ENCODE assay signal across 22 cellular contexts in genomic region chr6:36805107-36805797, GRCh38. TPM values are rescaled to one million over a fixed set of nuclear protein-coding genes. Genes with fewer than 3 reads are reported as not detected.
"Had no signal": no experiment of that assay in that cellular context is flagged by ENCODE, and none has a peak within 500 bp of the region (broad histone marks: within the 10 kb centered on the region; RNA-seq: fewer than 3 reads in every experiment).

No MANE protein-coding gene starts in this region.

- H3K36me3 ChIP-seq: adrenal gland, ovary had no signal

- ATAC-seq: activated naive CD4-positive, alpha-beta T cell treated with anti-CD3 and anti-CD28 coated beads, Interleukin-2, amount 50 U/mL, for 72 hours; effector memory CD8-positive, alpha-beta T cell; sciatic nerve; stimulated activated effector memory CD8-positive, alpha-beta T cell treated with anti-CD3 and anti-CD28 coated beads, Interleukin-12 subunit alpha, Interleukin-12 subunit beta, amount 100 ng/mL, for 72 hours had no signal

- DNase-seq: activated CD4-positive, alpha-beta T cell treated with anti-CD3 and anti-CD28 coated beads, Interleukin-2, amount 50 U/mL, for 48 hours; activated gamma-delta T cell treated with Interleukin-2 at 50 U/mL for 16 hours; activated T-cell treated with anti-CD3 and anti-CD28 coated beads for 4 hours; adrenal gland; effector memory CD8-positive, alpha-beta T cell; foreskin fibroblast; islet precursor cell; midbrain; nephron progenitor cell; ovary; stimulated activated CD4-positive, alpha-beta T cell treated with anti-CD3 and anti-CD28 coated beads, Interleukin-4, amount 100 ng/mL, for 1 hour; T-helper 2 cell had no signal

- H3K4me3 Mint-ChIP-seq: activated T-helper 1 cell treated with anti-CD3 and anti-CD28 coated beads, Interleukin-12 subunit alpha, Interleukin-12 subunit beta, Interleukin-2, Interleukin-4 antibody, amounts not matched to agents 30 ng/mL and 10 ng/mL and 1 ng/mL, durations not matched to agents 14 hours and 24 hours and 36 hours; dendritic cell treated with granulocyte-macrophage colony-stimulating factor and Interleukin-4, amounts not matched to agents 40 ng/mL and 50 ng/mL, for 4 days; effector memory CD8-positive, alpha-beta T cell; nephron progenitor cell; stimulated activated effector memory CD8-positive, alpha-beta T cell treated with anti-CD3 and anti-CD28 coated beads, Interleukin-12 subunit alpha, Interleukin-12 subunit beta, amount 100 ng/mL, for 72 hours had no signal

- H3K27me3 ChIP-seq: adrenal gland, hepatocyte, ovary had no signal

- H3K4me1 ChIP-seq: adrenal gland had no signal

- H3K9me3 Mint-ChIP-seq: activated naive CD4-positive, alpha-beta T cell treated with anti-CD3 and anti-CD28 coated beads, Interleukin-2, amount 50 U/mL, for 72 hours; activated T-helper 1 cell treated with anti-CD3 and anti-CD28 coated beads, Interleukin-12 subunit alpha, Interleukin-12 subunit beta, Interleukin-2, Interleukin-4 antibody, amounts not matched to agents 30 ng/mL and 10 ng/mL and 1 ng/mL, durations not matched to agents 14 hours and 24 hours and 36 hours; dendritic cell treated with granulocyte-macrophage colony-stimulating factor and Interleukin-4, amounts not matched to agents 40 ng/mL and 50 ng/mL, for 4 days; effector memory CD8-positive, alpha-beta T cell; nephron progenitor cell; stimulated activated effector memory CD8-positive, alpha-beta T cell treated with anti-CD3 and anti-CD28 coated beads, Interleukin-12 subunit alpha, Interleukin-12 subunit beta, amount 100 ng/mL, for 72 hours had no signal

- H3K27ac Mint-ChIP-seq: activated naive CD4-positive, alpha-beta T cell treated with anti-CD3 and anti-CD28 coated beads, Interleukin-2, amount 50 U/mL, for 72 hours; activated T-helper 1 cell treated with anti-CD3 and anti-CD28 coated beads, Interleukin-12 subunit alpha, Interleukin-12 subunit beta, Interleukin-2, Interleukin-4 antibody, amounts not matched to agents 30 ng/mL and 10 ng/mL and 1 ng/mL, durations not matched to agents 14 hours and 24 hours and 36 hours; dendritic cell treated with granulocyte-macrophage colony-stimulating factor and Interleukin-4, amounts not matched to agents 40 ng/mL and 50 ng/mL, for 4 days; effector memory CD8-positive, alpha-beta T cell; nephron progenitor cell; stimulated activated effector memory CD8-positive, alpha-beta T cell treated with anti-CD3 and anti-CD28 coated beads, Interleukin-12 subunit alpha, Interleukin-12 subunit beta, amount 100 ng/mL, for 72 hours had no signal

- H2AFZ ChIP-seq: hepatocyte had no signal

- H3K79me2 ChIP-seq: hepatocyte had no signal

- H3K4me3 ChIP-seq: adrenal gland, hepatocyte, lung, ovary, smooth muscle cell had no signal

- H3K36me3 Mint-ChIP-seq: activated naive CD4-positive, alpha-beta T cell treated with anti-CD3 and anti-CD28 coated beads, Interleukin-2, amount 50 U/mL, for 72 hours; stimulated activated effector memory CD8-positive, alpha-beta T cell treated with anti-CD3 and anti-CD28 coated beads, Interleukin-12 subunit alpha, Interleukin-12 subunit beta, amount 100 ng/mL, for 72 hours had no signal

- H3K4me2 ChIP-seq: hepatocyte, smooth muscle cell had no signal

- H3K27ac ChIP-seq: adrenal gland, epithelial cell of prostate, hepatocyte, ovary had no signal

- H3K4me1 Mint-ChIP-seq: stimulated activated effector memory CD8-positive, alpha-beta T cell treated with anti-CD3 and anti-CD28 coated beads, Interleukin-12 subunit alpha, Interleukin-12 subunit beta, amount 100 ng/mL, for 72 hours had no signal

- H3K9me3 ChIP-seq: adrenal gland, ovary had no signal

RNA-seq across cellular contexts. Expression of gene CPNE5, which starts 34.0 kb away (rescaled TPM):
- total RNA-seq: chondrocyte, smooth muscle cell had no signal
